Comparison of ENCODE assay signal across 26 cellular contexts in genomic region chr15:80121546-80121945, GRCh38. TPM values are rescaled to one million over a fixed set of nuclear protein-coding genes. Genes with fewer than 3 reads are reported as not detected.
DNase-seq lines count a peak whose midpoint lies in the region; ATAC-seq, FAIRE-seq and TF ChIP-seq lines count a peak whose summit lies in the region.
"Had no signal": no experiment of that assay in that cellular context is flagged by ENCODE, and none has a peak within 500 bp of the region (broad histone marks: within the 10 kb centered on the region; RNA-seq: fewer than 3 reads in every experiment).

No MANE protein-coding gene starts in this region.

- no peaks in the 10 kb centered on the region for H3K27me3 ChIP-seq in K562 (ENCODE audit: control insufficient read depth in 2 of 2, insufficient read depth in 2 of 2, low read length in 2 of 2)
- H3K27me3 ChIP-seq: dorsolateral prefrontal cortex, heart right ventricle, stomach, transverse colon had no signal

- no peak overlapping the region for H3K4me2 ChIP-seq in K562 (ENCODE audit: insufficient read depth, low read length)

- H3K27ac ChIP-seq in K562 (ENCODE audit: extremely low read depth, low read depth, low read length) = no peak overlapping the region
- H3K27ac ChIP-seq: 22Rv1, dorsolateral prefrontal cortex, heart right ventricle, stomach, transverse colon had no signal

- CTCF ChIA-PET in K562 (lab: Yijun Ruan, JAX; ENCODE audit: low intra/inter-chr PET ratio) = no interaction called here

- no peak for TF ChIP-seq EP300 in K562 (IDR thresholded peaks at IDR 0.05; ENCODE audit: low read length)

- H3K4me3 ChIP-seq in K562 = no peak overlapping the region
- H3K4me3 ChIP-seq: dorsolateral prefrontal cortex, heart right ventricle, stomach, transverse colon had no signal

- H3K9me3 ChIP-seq in K562 (replicated peaks; ENCODE audit: control insufficient read depth, insufficient read depth, low read depth, low read length) = no peaks in the 10 kb centered on the region
- H3K9me3 ChIP-seq: heart right ventricle, stomach, transverse colon had no signal

- no peak overlapping the region for H2AFZ ChIP-seq in K562 (ENCODE audit: low read depth, low read length)

- ATAC-seq in K562 (no peak), HG03378 (IDR thresholded peaks at IDR 0.05; ENCODE audit: unreplicated experiment) (no peak)
- ATAC-seq: activated T-cell treated with anti-CD3 and anti-CD28 coated beads, Interleukin-2, amount 50 U/mL, for 72 hours; heart right ventricle; T-cell had no signal

- BruUV-seq in K562 (replicated peaks; lab: Mats Ljungman, UMichigan) = no TSS peak

- in situ Hi-C loops in K562 (cut with MboI) = no loop called here

- DNase-seq in DMS53 (lab: John Stamatoyannopoulos, UW) = peak; percentile 3
- DNase-seq in DMS53 treated with DMSO at 0.1 percent for 48 hours (lab: John Stamatoyannopoulos, UW; ENCODE audit: unreplicated experiment) = no peak
- DNase-seq in DMS 273 treated with DMSO at 0.1 percent for 48 hours (lab: John Stamatoyannopoulos, UW) = peak; percentile 3
- DNase-seq in NCI-H1694 treated with DMSO at 0.1 percent for 48 hours (lab: John Stamatoyannopoulos, UW) = peak; percentile 82
- peak in 1 of 4 experiments; percentile 38 for DNase-seq in K562 (ENCODE audit: extremely low read depth in 1 of 4, low spot score in 3 of 4)
- no peak for DNase-seq in posterior vena cava (ENCODE audit: low spot score)
- DNase-seq in activated T-cell treated with anti-CD3 and anti-CD28 coated beads for 4 hours = no peak
- DNase-seq: activated naive CD4-positive, alpha-beta T cell treated with anti-CD3 and anti-CD28 coated beads, Interleukin-2, amount 10 ng/mL, durations not matched to agents 7 days and 5 days; activated T-cell treated with anti-CD3 and anti-CD28 coated beads, Interleukin-2, amount 50 U/mL, for 72 hours; AML-193; CD8-positive, alpha-beta memory T cell; heart right ventricle; HFFc6; Kasumi-1; mesendoderm; NCI-H1436; NCI-H524 treated with DMSO at 0.1 percent for 48 hours; nucleus accumbens; SIG-M5; stomach; T-cell; transverse colon had no signal

- intact Hi-C loops in K562 (cut with micrococcal nuclease) = no loop called here
- intact Hi-C loops in posterior vena cava (cut with DNase I) = no loop called here

- H3K79me2 ChIP-seq in K562 (ENCODE audit: control insufficient read depth, insufficient read depth, low read length) = peaks cover 32% of the 10 kb centered on the region; the same call in 2 of the 3 replicates

- TF ChIP-seq CTCF in K562 (IDR thresholded peaks at IDR 0.05 in 2 of 3, conservative IDR thresholded peaks at IDR 0.05 in 1 of 3; ENCODE audit: insufficient read depth in 2 of 3, low read depth in 1 of 3, low read length in 3 of 3) = no peak

- TF ChIP-seq POLR2A in K562 (conservative IDR thresholded peaks at IDR 0.05) = no peak

- H3K36me3 ChIP-seq in K562 (ENCODE audit: control insufficient read depth, insufficient read depth, low read length) = peaks cover 43% of the 10 kb centered on the region

- no peak overlapping the region for H3K9ac ChIP-seq in K562 (ENCODE audit: insufficient read depth in 1 of 2, low read depth in 2 of 2, low read length in 2 of 2)

- H3K9me1 ChIP-seq in K562 (ENCODE audit: control insufficient read depth, insufficient read depth, low read length) = no peaks in the 10 kb centered on the region

- H3K4me1 ChIP-seq in K562 (replicated peaks in 1 of 2; ENCODE audit: control insufficient read depth in 2 of 2, insufficient read depth in 2 of 2, low read length in 2 of 2) = no peaks in the 10 kb centered on the region; a peak in 1 of 5 replicates
- H3K4me1 ChIP-seq: transverse colon had no signal

- POLR2A ChIA-PET in K562 (lab: Yijun Ruan, JAX) = no interaction called here

- no peak for FAIRE-seq in K562 (lab: Jason Lieb, UNC)
- FAIRE-seq: endothelial cell of umbilical vein had no signal

- TF ChIP-seq RAD21 in K562 (CRISPR knock-in tag; conservative IDR thresholded peaks at IDR 0.05 in 1 of 2, IDR thresholded peaks at IDR 0.05 in 1 of 2) = no peak

- WGBS in K562 (ENCODE audit: insufficient coverage, low coverage, missing lambda C conversion rate) = 94% methylated on average over 4 of the region's 4 CpGs

- H4K20me1 ChIP-seq in K562 (replicated peaks; ENCODE audit: control insufficient read depth, insufficient read depth, low read length) = no peaks in the 10 kb centered on the region

TF ChIP-seq in K562, 482 proteins besides CTCF, POLR2A, EP300 and RAD21:
- TF ChIP-seq KDM4B (IDR thresholded peaks at IDR 0.05; ENCODE audit: borderline replicate concordance in 2 of 2, low read depth in 1 of 2) = no peak
- peak; percentile 87 for TF ChIP-seq NFIC (IDR thresholded peaks at IDR 0.05)

RNA-seq across cellular contexts. Expression of gene FAH, which starts 31.3 kb away (rescaled TPM):
- 56.0 and 108 TPM in 2 replicates for total RNA-seq in K562 (2011; cell fraction: chromatin; rRNA removed; ENCODE audit: low replicate concordance)
- total RNA-seq in K562 (2011; cell fraction: nucleolus; rRNA removed) = 63.9 and 67.4 TPM in 2 replicates
- total RNA-seq in K562 (2011; cell fraction: nucleoplasm; rRNA removed) = 79.6 and 83.7 TPM in 2 replicates
- 89.0 and 100 TPM in 2 replicates for total RNA-seq in K562 (2014; rRNA removed)
- 51.1 and 66.8 TPM in 2 replicates for total RNA-seq in K562 (2014; rRNA removed; fragmentation: Illumina TruSeq; extraction: Trizol)
- total RNA-seq in K562 (2015; rRNA removed; fragmentation: Illumina TruSeq; extraction: Trizol) = 103 and 107 TPM in 2 replicates
- 117 and 121 TPM in 2 replicates for total RNA-seq in K562 (2021)
- 64.8 and 69.7 TPM in 2 replicates for polyA plus RNA-seq in K562 (2011; rRNA removed)
- 77.3 and 116 TPM in 2 replicates for polyA plus RNA-seq in K562 (2011; cell fraction: cytosol; rRNA removed)
- polyA plus RNA-seq in K562 (2011; cell fraction: nucleus; rRNA removed) = 114 and 173 TPM in 2 replicates
- polyA plus RNA-seq in K562 (2012) = 158 and 187 TPM in 2 replicates
- 122 and 129 TPM in 2 replicates for polyA plus RNA-seq in K562 (2014; fragmentation: Illumina TruSeq; extraction: Trizol)
- 100 to 1,000 TPM; 302 to 310 TPM for polyA plus RNA-seq in K562 (2014; fragmentation: Nextera tagmentation; extraction: Ambion mirVana)
- polyA plus RNA-seq in K562 (2014; rRNA removed) = 80.7 and 95.4 TPM in 2 replicates
- polyA minus RNA-seq in K562 (2011; rRNA and poly(A)+ RNA removed) = 80.7 and 150 TPM in 2 replicates
- polyA minus RNA-seq in K562 (2011; cell fraction: cytosol; rRNA and poly(A)+ RNA removed) = 62.9 and 87.4 TPM in 2 replicates
- 44.5 and 46.4 TPM in 2 replicates for polyA minus RNA-seq in K562 (2011; cell fraction: nucleus; rRNA and poly(A)+ RNA removed)
- 10 to 100 TPM; 20.5 to 22.4 TPM for total RNA-seq in posterior vena cava

Comparison
In these comparisons a context has a peak if more than half of its experiments do, and no peak if none do; other contexts are left out.
1. DNase-seq: peak in DMS53 (single experiment), DMS 273 treated with DMSO at 0.1 percent for 48 hours (single experiment) and NCI-H1694 treated with DMSO at 0.1 percent for 48 hours (single experiment); none in DMS53 treated with DMSO at 0.1 percent for 48 hours (single experiment), posterior vena cava (single experiment) and activated T-cell treated with anti-CD3 and anti-CD28 coated beads for 4 hours (single experiment).